34 cellular contexts compared by ENCODE assay signal in genomic region chr17:33639103-33639991, GRCh38.
DNase-seq lines count a peak whose midpoint lies in the region; TF ChIP-seq lines count a peak whose summit lies in the region.
"Had no signal": no experiment of that assay in that cellular context is flagged by ENCODE, and none has a peak within 500 bp of the region (broad histone marks: within the 10 kb centered on the region; RNA-seq: fewer than 3 reads in every experiment).

No MANE protein-coding gene starts in this region.

- no peak for TF ChIP-seq CTCF in GM20000 (IDR thresholded peaks at IDR 0.05; ENCODE audit: extremely low read depth, missing control alignments)
- no peak for TF ChIP-seq CTCF in transverse colon (IDR thresholded peaks at IDR 0.05)

- no peak for TF ChIP-seq POLR2A in transverse colon (IDR thresholded peaks at IDR 0.05)

- H3K27me3 ChIP-seq in iPS-20b (ENCODE audit: insufficient read depth, low read length): no peaks in the 10 kb centered on the region
- H3K27me3 ChIP-seq in transverse colon: no peaks in the 10 kb centered on the region
- H3K27me3 ChIP-seq: left lung, sigmoid colon, SJSA1, thyroid gland had no signal

- CTCF ChIA-PET in activated CD4-positive, alpha-beta memory T cell treated with anti-CD3 and anti-CD28 coated beads, Interleukin-2, amount 10 ng/mL, durations not matched to agents 7 days and 5 days (lab: Charles Lee): no interaction called here

- H3K4me3 Mint-ChIP-seq in T-helper 1 cell treated with Interleukin-12 subunit alpha and Interleukin-12 subunit beta and Interleukin-4 antibody, amounts not matched to agents 30 μg/mL and 1 μg/mL, for 36 hours: no peak overlapping the region
- H3K4me3 Mint-ChIP-seq in activated CD4-positive, alpha-beta memory T cell treated with anti-CD3 and anti-CD28 coated beads, Interleukin-2, amount 10 ng/mL, durations not matched to agents 7 days and 5 days: no peak overlapping the region
- H3K4me3 Mint-ChIP-seq: activated naive CD8-positive, alpha-beta T cell treated with anti-CD3 and anti-CD28 coated beads, Interleukin-2, amount 10 ng/mL, durations not matched to agents 7 days and 5 days; activated T-cell treated with anti-CD3 and anti-CD28 coated beads, Interleukin-2, amount 50 U/mL, for 24 hours; CD4-positive, CD25-positive, alpha-beta regulatory T cell; mesothelial cell of epicardium; naive thymus-derived CD4-positive, alpha-beta T cell had no signal

- H3K4me1 ChIP-seq in iPS-20b (ENCODE audit: insufficient read depth, low read length) (peaks cover 20% of the 10 kb centered on the region), transverse colon (no peaks in the 10 kb centered on the region)
- H3K4me1 ChIP-seq: left lung, psoas muscle, SJSA1, thyroid gland had no signal

- H3K36me3 ChIP-seq in iPS-20b (ENCODE audit: insufficient read depth, low read depth, low read length) (no peaks in the 10 kb centered on the region), transverse colon (no peaks in the 10 kb centered on the region)
- H3K36me3 ChIP-seq: left lung, sigmoid colon, SJSA1, thyroid gland, WERI-Rb-1 had no signal

- H3K36me3 Mint-ChIP-seq in T-helper 1 cell treated with Interleukin-12 subunit alpha and Interleukin-12 subunit beta and Interleukin-4 antibody, amounts not matched to agents 30 μg/mL and 1 μg/mL, for 36 hours (ENCODE audit: low read depth): peaks cover 4% of the 10 kb centered on the region
- H3K36me3 Mint-ChIP-seq in activated CD4-positive, alpha-beta memory T cell treated with anti-CD3 and anti-CD28 coated beads, Interleukin-2, amount 10 ng/mL, durations not matched to agents 7 days and 5 days (ENCODE audit: low read depth): peaks cover 5% of the 10 kb centered on the region
- H3K36me3 Mint-ChIP-seq: CD4-positive, CD25-positive, alpha-beta regulatory T cell; mesothelial cell of epicardium had no signal

- intact Hi-C loops in transverse colon (cut with DNase I; ENCODE audit: low total_unique reads): no loop called here

- H3K27me3 Mint-ChIP-seq in T-helper 1 cell treated with Interleukin-12 subunit alpha and Interleukin-12 subunit beta and Interleukin-4 antibody, amounts not matched to agents 30 μg/mL and 1 μg/mL, for 36 hours (ENCODE audit: low read depth): no peaks in the 10 kb centered on the region
- H3K27me3 Mint-ChIP-seq in activated CD4-positive, alpha-beta memory T cell treated with anti-CD3 and anti-CD28 coated beads, Interleukin-2, amount 10 ng/mL, durations not matched to agents 7 days and 5 days: no peaks in the 10 kb centered on the region
- H3K27me3 Mint-ChIP-seq: activated naive CD8-positive, alpha-beta T cell treated with anti-CD3 and anti-CD28 coated beads, Interleukin-2, amount 10 ng/mL, durations not matched to agents 7 days and 5 days had no signal

- H3K9me3 ChIP-seq in iPS-20b (ENCODE audit: insufficient read depth, low read depth, low read length) (peaks cover 11% of the 10 kb centered on the region; the same call in 1 of the 2 replicates), transverse colon (no peaks in the 10 kb centered on the region)
- H3K9me3 ChIP-seq: psoas muscle, sigmoid colon, SJSA1, thyroid gland had no signal

- POLR2A ChIA-PET in activated CD4-positive, alpha-beta memory T cell treated with anti-CD3 and anti-CD28 coated beads, Interleukin-2, amount 10 ng/mL, durations not matched to agents 7 days and 5 days (lab: Charles Lee): no interaction called here

- peaks cover 37% of the 10 kb centered on the region for H3K9me3 Mint-ChIP-seq in T-helper 1 cell treated with Interleukin-12 subunit alpha and Interleukin-12 subunit beta and Interleukin-4 antibody, amounts not matched to agents 30 μg/mL and 1 μg/mL, for 36 hours
- peaks cover 15% of the 10 kb centered on the region for H3K9me3 Mint-ChIP-seq in activated CD4-positive, alpha-beta memory T cell treated with anti-CD3 and anti-CD28 coated beads, Interleukin-2, amount 10 ng/mL, durations not matched to agents 7 days and 5 days

- whole genome bisulfite sequencing in transverse colon (ENCODE audit: low coverage in 1 of 2), 2 donors: 46 to 48% methylated on average over 4 to 6 of the region's 6 CpGs

- no peak overlapping the region for H3K27ac ChIP-seq in iPS-20b (ENCODE audit: low read length)
- no peak overlapping the region for H3K27ac ChIP-seq in transverse colon
- H3K27ac ChIP-seq: 22Rv1, left lung, psoas muscle, sigmoid colon, SJSA1, thyroid gland, WERI-Rb-1 had no signal

- in situ Hi-C loops in transverse colon (cut with MboI; ENCODE audit: low pct_ligation_motif_present in 1 of 4, low pct_unique_long_range_greater_than_20kb in 1 of 4, low sequenced_read_pairs in 3 of 4): no loop called here

- no peak for TF ChIP-seq EP300 in transverse colon (IDR thresholded peaks at IDR 0.05; ENCODE audit: low read depth)

- peak overlapping the region; percentile 34 for H3K27ac Mint-ChIP-seq in T-helper 1 cell treated with Interleukin-12 subunit alpha and Interleukin-12 subunit beta and Interleukin-4 antibody, amounts not matched to agents 30 μg/mL and 1 μg/mL, for 36 hours
- H3K27ac Mint-ChIP-seq in activated CD4-positive, alpha-beta memory T cell treated with anti-CD3 and anti-CD28 coated beads, Interleukin-2, amount 10 ng/mL, durations not matched to agents 7 days and 5 days: no peak overlapping the region
- H3K27ac Mint-ChIP-seq: activated naive CD8-positive, alpha-beta T cell treated with anti-CD3 and anti-CD28 coated beads, Interleukin-2, amount 10 ng/mL, durations not matched to agents 7 days and 5 days; activated T-cell treated with anti-CD3 and anti-CD28 coated beads, Interleukin-2, amount 50 U/mL, for 24 hours; CD4-positive, CD25-positive, alpha-beta regulatory T cell; mesothelial cell of epicardium; naive thymus-derived CD4-positive, alpha-beta T cell had no signal

- DNase-seq in T-helper 1 cell (no peak), NOMO-1 treated with dmso at 0.1 percent for 144 hours (lab: John Stamatoyannopoulos, UW; ENCODE audit: unreplicated experiment) (peak; percentile 46), GM20000 (ENCODE audit: low spot score) (no peak), midbrain (lab: John Stamatoyannopoulos, UW) (no peak), transverse colon (no peak)
- DNase-seq in activated CD4-positive, alpha-beta memory T cell treated with anti-CD3 and anti-CD28 coated beads, Interleukin-2, amount 10 ng/mL, durations not matched to agents 7 days and 5 days: no peak
- DNase-seq: activated CD4-positive, alpha-beta T cell treated with anti-CD3 and anti-CD28 coated beads for 48 hours; activated effector memory CD4-positive, alpha-beta T cell treated with anti-CD3 and anti-CD28 coated beads, Interleukin-2, amount 50 U/mL, for 16 hours; activated naive CD8-positive, alpha-beta T cell treated with anti-CD3 and anti-CD28 coated beads, Interleukin-2, amount 10 ng/mL, durations not matched to agents 7 days and 5 days; activated T-cell treated with anti-CD3 and anti-CD28 coated beads, Interleukin-2, amount 50 U/mL, for 24 hours; aorta; CD4-positive, CD25-positive, alpha-beta regulatory T cell; DND-41; effector CD4-positive, alpha-beta T cell; GOT3; islet precursor cell; Karpas-422; left lung; naive thymus-derived CD4-positive, alpha-beta T cell; NCI-H1048; NCI-H446 treated with DMSO at 0.1 percent for 48 hours; NCI-H774; occipital lobe; psoas muscle; sigmoid colon; stimulated activated CD4-positive, alpha-beta T cell treated with anti-CD3 and anti-CD28 coated beads, Interleukin-12 subunit alpha, Interleukin-12 subunit beta, amount 100 ng/mL, for 4 hours; stimulated activated CD4-positive, alpha-beta T cell treated with anti-CD3 and anti-CD28 coated beads, Interleukin-2, amount 100 ng/mL, for 48 hours; thyroid gland; WERI-Rb-1 had no signal

- H3K9ac ChIP-seq in iPS-20b (ENCODE audit: low read depth, low read length): peak overlapping the region; percentile 35; the same call in 1 of the 2 replicates

- peak overlapping the region; percentile 37; the same call in 1 of the 2 replicates for H3K4me3 ChIP-seq in iPS-20b (ENCODE audit: low read length)
- H3K4me3 ChIP-seq in transverse colon: no peak overlapping the region
- H3K4me3 ChIP-seq: left lung, psoas muscle, sigmoid colon, SJSA1, thyroid gland had no signal

- peaks cover 14% of the 10 kb centered on the region for H3K4me1 Mint-ChIP-seq in T-helper 1 cell treated with Interleukin-12 subunit alpha and Interleukin-12 subunit beta and Interleukin-4 antibody, amounts not matched to agents 30 μg/mL and 1 μg/mL, for 36 hours (ENCODE audit: low read depth)
- peaks cover 19% of the 10 kb centered on the region for H3K4me1 Mint-ChIP-seq in activated CD4-positive, alpha-beta memory T cell treated with anti-CD3 and anti-CD28 coated beads, Interleukin-2, amount 10 ng/mL, durations not matched to agents 7 days and 5 days
